In genomic region chr14:55117816-55118441, GRCh38 we compare ENCODE assay signal across 12 cellular contexts. TPM values are rescaled to one million over a fixed set of nuclear protein-coding genes. Genes with fewer than 3 reads are reported as not detected.
DNase-seq lines count a peak whose midpoint lies in the region; ATAC-seq, FAIRE-seq and TF ChIP-seq lines count a peak whose summit lies in the region.
"Had no signal": no experiment of that assay in that cellular context is flagged by ENCODE, and none has a peak within 500 bp of the region (broad histone marks: within the 10 kb centered on the region; RNA-seq: fewer than 3 reads in every experiment).

No MANE protein-coding gene starts in this region.

- H3K27ac Mint-ChIP-seq in effector memory CD8-positive, alpha-beta T cell: no peak overlapping the region

- H3K14ac ChIP-seq in trophoblast cell (ENCODE audit: low read length): no peak overlapping the region

- no peak overlapping the region for H3K4ac ChIP-seq in trophoblast cell (ENCODE audit: low read depth, low read length)

- peak overlapping the region; percentile 15 for H4K91ac ChIP-seq in trophoblast cell (ENCODE audit: low read depth, low read length)

- H3K27me3 ChIP-seq in trophoblast cell (ENCODE audit: insufficient read depth, low read length) (no peaks in the 10 kb centered on the region), brain microvascular endothelial cell (replicated peaks) (no peaks in the 10 kb centered on the region)

- H3K9me3 ChIP-seq in trophoblast cell (ENCODE audit: insufficient read depth, low read depth, low read length): no peaks in the 10 kb centered on the region

- no peak for TF ChIP-seq CTCF in brain microvascular endothelial cell (IDR thresholded peaks at IDR 0.05; ENCODE audit: low read depth, low read length, missing control alignments)

- H3K4me2 ChIP-seq in trophoblast cell (ENCODE audit: low read length): no peak overlapping the region
- H3K4me2 ChIP-seq: KMS-11 had no signal

- no peaks in the 10 kb centered on the region for H3K79me2 ChIP-seq in trophoblast cell (ENCODE audit: control insufficient read depth, insufficient read depth, low read length, poor library complexity)

- H3K36me3 ChIP-seq in trophoblast cell (ENCODE audit: control insufficient read depth in 1 of 2, insufficient read depth in 2 of 2, low read length in 2 of 2) (no peaks in the 10 kb centered on the region), brain microvascular endothelial cell (replicated peaks) (no peaks in the 10 kb centered on the region)

- H3K4me3 Mint-ChIP-seq in effector memory CD8-positive, alpha-beta T cell: no peak overlapping the region

- no peak overlapping the region for H2BK12ac ChIP-seq in trophoblast cell (ENCODE audit: low read length)

- no peaks in the 10 kb centered on the region for H3K36me3 Mint-ChIP-seq in effector memory CD8-positive, alpha-beta T cell (ENCODE audit: insufficient read depth)

- H3K27ac ChIP-seq in epithelial cell of prostate (peak overlapping the region; percentile 11), trophoblast cell (ENCODE audit: low read depth, low read length) (no peak overlapping the region), brain microvascular endothelial cell (no peak overlapping the region)
- H3K27ac ChIP-seq: KMS-11 had no signal

- peaks cover 18 to 26% of the 10 kb centered on the region in 2 experiments for H3K4me1 ChIP-seq in trophoblast cell (ENCODE audit: control insufficient read depth in 1 of 2, insufficient read depth in 2 of 2, low read length in 2 of 2)

- H2AK5ac ChIP-seq in trophoblast cell (ENCODE audit: low read length): no peak overlapping the region

- no peak overlapping the region for H3K18ac ChIP-seq in trophoblast cell (ENCODE audit: low read length)

- H3K27me3 Mint-ChIP-seq in effector memory CD8-positive, alpha-beta T cell: peaks cover 0 to 8% of the 10 kb centered on the region in 2 donors

- H3K9me3 Mint-ChIP-seq in effector memory CD8-positive, alpha-beta T cell: no peaks in the 10 kb centered on the region

- FAIRE-seq in GM19239 (lab: Jason Lieb, UNC): peak; percentile 23

- no peak overlapping the region for H2AFZ ChIP-seq in trophoblast cell (ENCODE audit: insufficient read depth, low read length, poor library complexity)

- in situ Hi-C loops in brain microvascular endothelial cell (cut with HindIII; ENCODE audit: low pct_ligation_motif_present, low sequenced_read_pairs): no loop called here

- H4K12ac ChIP-seq in trophoblast cell (ENCODE audit: low read depth, low read length): no peak overlapping the region

- no peak overlapping the region for H3K9ac ChIP-seq in trophoblast cell (ENCODE audit: low read length)
- H3K9ac ChIP-seq: KMS-11 had no signal

- no peak overlapping the region for H3K4me3 ChIP-seq in trophoblast cell (ENCODE audit: low read depth, low read length)
- H3K4me3 ChIP-seq in brain microvascular endothelial cell (ENCODE audit: low read depth, low read length): no peak overlapping the region

- peaks cover 4 to 14% of the 10 kb centered on the region in 2 donors for H3K4me1 Mint-ChIP-seq in effector memory CD8-positive, alpha-beta T cell (ENCODE audit: low read depth in 2 of 2)

- no peak overlapping the region for H2BK120ac ChIP-seq in trophoblast cell (ENCODE audit: insufficient read depth, low read length, poor library complexity)

- DNase-seq in GM19239 (ENCODE audit: insufficient read length, low spot score) (no peak), SIG-M5 (lab: John Stamatoyannopoulos, UW) (peak; percentile 12), epithelial cell of prostate (ENCODE audit: low read depth, low spot score) (no peak), trophoblast cell (peak in 1 of 2 donors; percentile 49), NCI-H1417 treated with DMSO at 0.1 percent for 48 hours (lab: John Stamatoyannopoulos, UW) (no peak), brain microvascular endothelial cell (no peak)
- DNase-seq in effector memory CD8-positive, alpha-beta T cell: no peak
- DNase-seq: activated T-cell treated with anti-CD3 and anti-CD28 coated beads for 4 hours; RPMI8226; stimulated activated CD4-positive, alpha-beta T cell treated with anti-CD3 and anti-CD28 coated beads, Interleukin-2, amount 100 ng/mL, for 24 hours had no signal

- H4K8ac ChIP-seq in trophoblast cell (ENCODE audit: low read depth, low read length): no peak overlapping the region

- H3K79me1 ChIP-seq in trophoblast cell (ENCODE audit: low read length): peaks cover 11% of the 10 kb centered on the region

- H2BK5ac ChIP-seq in trophoblast cell (ENCODE audit: low read depth, low read length, poor library complexity): no peak overlapping the region

- WGBS in trophoblast cell (ENCODE audit: extremely low coverage, insufficient coverage, insufficient read length): no CpG with 5 or more reads among the region's 7 CpGs

- H3K23ac ChIP-seq in trophoblast cell (ENCODE audit: low read length): no peak overlapping the region

- no peak for ATAC-seq in GM19324 (IDR thresholded peaks at IDR 0.05; ENCODE audit: low FRiP score, unreplicated experiment)
- ATAC-seq in effector memory CD8-positive, alpha-beta T cell (replicated peaks): no peak

RNA-seq across cellular contexts. Expression of gene LGALS3, which starts 11.1 kb away (rescaled TPM):
- polyA plus RNA-seq in trophoblast cell (2013): 107 and 114 TPM in 2 replicates
